In the genomic region with DNA sequence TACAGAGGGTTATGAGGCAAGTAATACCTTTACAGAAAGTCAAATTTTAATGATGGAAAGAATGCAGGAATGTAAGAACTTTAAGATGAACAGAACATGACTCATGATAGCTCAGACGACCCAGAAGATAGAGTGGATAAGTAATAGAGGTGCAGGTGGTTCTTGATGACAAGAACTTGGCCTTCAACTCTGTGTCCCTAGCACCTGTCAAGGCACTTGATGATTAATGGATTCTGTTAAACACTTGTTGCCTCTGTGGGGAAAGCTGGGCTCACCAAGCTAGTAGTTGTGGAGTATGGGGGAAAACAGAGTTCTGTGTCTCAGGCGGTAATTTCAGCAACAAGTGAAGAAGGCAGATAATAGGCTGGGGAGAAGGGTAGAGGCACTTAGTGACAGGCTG, we compare ENCODE assay signal across 15 cellular contexts.
"Had no signal": no experiment of that assay in that cellular context is flagged by ENCODE, and none has a peak within 500 bp of the region (broad histone marks: within the 10 kb centered on the region; RNA-seq: fewer than 3 reads in every experiment).

No MANE protein-coding gene starts in this region.

- DNase-seq: KBM-7; MM.1S; NCI-H1092 treated with DMSO at 0.1 percent for 48 hours; NCI-H1436; NCI-H187; NCI-H2029; NCI-H2081 treated with DMSO at 0.1 percent for 48 hours; NCI-H2171; NCI-H345; NCI-H446 treated with DMSO at 0.1 percent for 48 hours; NK-92 treated with Interleukin-12 subunit alpha and Interleukin-12 subunit beta, amount 100 ng/mL, for 24 hours; PC-3 had no signal

- ATAC-seq: Panc1, PC-3, SK-N-SH treated with all-trans-retinoic acid at 6 μM for 48 hours had no signal

- H3K27ac ChIP-seq: RWPE1 had no signal
